Comparison of ENCODE assay signal across 12 cellular contexts in the genomic region with DNA sequence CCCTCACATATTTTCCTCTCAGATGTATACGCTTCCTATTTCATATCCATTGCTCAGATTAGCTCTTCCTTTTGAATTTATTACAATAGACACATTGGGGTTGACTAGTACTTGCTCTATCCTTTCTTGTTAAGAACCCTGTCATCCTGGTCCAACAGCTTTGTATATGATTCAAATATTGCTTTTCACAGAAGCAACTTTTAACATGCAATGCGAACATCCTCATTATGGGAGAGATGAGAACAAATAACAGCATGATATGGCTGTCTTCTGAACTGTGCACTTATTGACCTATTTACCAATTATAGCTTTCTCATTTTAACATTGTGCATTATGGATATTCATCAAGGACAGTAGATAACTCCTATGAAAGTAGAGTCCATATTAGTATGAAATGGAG.
DNase-seq lines count a peak whose midpoint lies in the region; ATAC-seq lines count a peak whose summit lies in the region.
"Had no signal": no experiment of that assay in that cellular context is flagged by ENCODE, and none has a peak within 500 bp of the region (broad histone marks: within the 10 kb centered on the region; RNA-seq: fewer than 3 reads in every experiment).

No MANE protein-coding gene starts in this region.

- H3K9me3 Mint-ChIP-seq in stimulated activated naive CD8-positive, alpha-beta T cell treated with anti-CD3 and anti-CD28 coated beads, Interleukin-15, Interleukin-2, amounts not matched to agents 100 ng/mL and 50 ng/mL, for 24 hours = no peaks in the 10 kb centered on the region
- no peaks in the 10 kb centered on the region for H3K9me3 Mint-ChIP-seq in stimulated activated naive CD8-positive, alpha-beta T cell treated with anti-CD3 and anti-CD28 coated beads, Interleukin-15, amount 100 ng/mL, for 72 hours
- H3K9me3 Mint-ChIP-seq: CD8-positive, alpha-beta T cell; H9 had no signal

- H3K36me3 Mint-ChIP-seq in stimulated activated naive CD8-positive, alpha-beta T cell treated with anti-CD3 and anti-CD28 coated beads, Interleukin-15, Interleukin-2, amounts not matched to agents 100 ng/mL and 50 ng/mL, for 24 hours (ENCODE audit: low read depth) = no peaks in the 10 kb centered on the region
- H3K36me3 Mint-ChIP-seq: CD8-positive, alpha-beta T cell had no signal

- DNase-seq in stimulated activated naive CD8-positive, alpha-beta T cell treated with anti-CD3 and anti-CD28 coated beads, Interleukin-15, amount 100 ng/mL, for 72 hours = no peak
- DNase-seq in NAMALWA (ENCODE audit: low spot score) = peak; percentile 43
- DNase-seq in cerebellum (ENCODE audit: low spot score) = peak; percentile 14
- no peak for DNase-seq in Kasumi-1 (lab: John Stamatoyannopoulos, UW)
- DNase-seq in amygdala (lab: John Stamatoyannopoulos, UW) = no peak
- no peak for DNase-seq in NCI-H1092 treated with DMSO at 0.1 percent for 48 hours (lab: John Stamatoyannopoulos, UW)
- DNase-seq: CD8-positive, alpha-beta T cell; GF-D8; H9; KG1 had no signal

- no peak overlapping the region for H3K4me3 Mint-ChIP-seq in stimulated activated naive CD8-positive, alpha-beta T cell treated with anti-CD3 and anti-CD28 coated beads, Interleukin-15, Interleukin-2, amounts not matched to agents 100 ng/mL and 50 ng/mL, for 24 hours
- H3K4me3 Mint-ChIP-seq in stimulated activated naive CD8-positive, alpha-beta T cell treated with anti-CD3 and anti-CD28 coated beads, Interleukin-15, amount 100 ng/mL, for 72 hours = no peak overlapping the region
- H3K4me3 Mint-ChIP-seq: B cell; CD8-positive, alpha-beta T cell; H9 had no signal

- ATAC-seq in stimulated activated naive CD8-positive, alpha-beta T cell treated with anti-CD3 and anti-CD28 coated beads, Interleukin-15, amount 100 ng/mL, for 72 hours = no peak
- ATAC-seq: CD8-positive, alpha-beta T cell had no signal

- H3K27me3 Mint-ChIP-seq in stimulated activated naive CD8-positive, alpha-beta T cell treated with anti-CD3 and anti-CD28 coated beads, Interleukin-15, Interleukin-2, amounts not matched to agents 100 ng/mL and 50 ng/mL, for 24 hours = peaks cover 19% of the 10 kb centered on the region
- peaks cover 9% of the 10 kb centered on the region for H3K27me3 Mint-ChIP-seq in stimulated activated naive CD8-positive, alpha-beta T cell treated with anti-CD3 and anti-CD28 coated beads, Interleukin-15, amount 100 ng/mL, for 72 hours

- peak overlapping the region; percentile 22 for H3K27ac Mint-ChIP-seq in stimulated activated naive CD8-positive, alpha-beta T cell treated with anti-CD3 and anti-CD28 coated beads, Interleukin-15, Interleukin-2, amounts not matched to agents 100 ng/mL and 50 ng/mL, for 24 hours
- no peak overlapping the region for H3K27ac Mint-ChIP-seq in stimulated activated naive CD8-positive, alpha-beta T cell treated with anti-CD3 and anti-CD28 coated beads, Interleukin-15, amount 100 ng/mL, for 72 hours
- H3K27ac Mint-ChIP-seq: B cell; CD8-positive, alpha-beta T cell; H9 had no signal

- H3K4me1 Mint-ChIP-seq in stimulated activated naive CD8-positive, alpha-beta T cell treated with anti-CD3 and anti-CD28 coated beads, Interleukin-15, Interleukin-2, amounts not matched to agents 100 ng/mL and 50 ng/mL, for 24 hours (ENCODE audit: low read depth) = no peaks in the 10 kb centered on the region
- no peaks in the 10 kb centered on the region for H3K4me1 Mint-ChIP-seq in stimulated activated naive CD8-positive, alpha-beta T cell treated with anti-CD3 and anti-CD28 coated beads, Interleukin-15, amount 100 ng/mL, for 72 hours

Comparison
In these comparisons a context has a peak if more than half of its experiments do, and no peak if none do; other contexts are left out.
1. DNase-seq: peak in NAMALWA (single experiment) and cerebellum (single experiment); none in stimulated activated naive CD8-positive, alpha-beta T cell treated with anti-CD3 and anti-CD28 coated beads, Interleukin-15, amount 100 ng/mL, for 72 hours (0 of 2), Kasumi-1 (0 of 2), amygdala (0 of 56) and NCI-H1092 treated with DMSO at 0.1 percent for 48 hours (single experiment).